In genomic region chr16:87964049-87964448, GRCh38 we compare ENCODE assay signal across 1 cellular context.
TF ChIP-seq lines count a peak whose summit lies in the region.

No MANE protein-coding gene starts in this region.

TF ChIP-seq in HepG2, 621 proteins besides CTCF, POLR2A, EP300 and RAD21:
- TF ChIP-seq, protein P1, sequence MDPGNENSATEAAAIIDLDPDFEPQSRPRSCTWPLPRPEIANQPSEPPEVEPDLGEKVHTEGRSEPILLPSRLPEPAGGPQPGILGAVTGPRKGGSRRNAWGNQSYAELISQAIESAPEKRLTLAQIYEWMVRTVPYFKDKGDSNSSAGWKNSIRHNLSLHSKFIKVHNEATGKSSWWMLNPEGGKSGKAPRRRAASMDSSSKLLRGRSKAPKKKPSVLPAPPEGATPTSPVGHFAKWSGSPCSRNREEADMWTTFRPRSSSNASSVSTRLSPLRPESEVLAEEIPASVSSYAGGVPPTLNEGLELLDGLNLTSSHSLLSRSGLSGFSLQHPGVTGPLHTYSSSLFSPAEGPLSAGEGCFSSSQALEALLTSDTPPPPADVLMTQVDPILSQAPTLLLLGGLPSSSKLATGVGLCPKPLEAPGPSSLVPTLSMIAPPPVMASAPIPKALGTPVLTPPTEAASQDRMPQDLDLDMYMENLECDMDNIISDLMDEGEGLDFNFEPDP (CRISPR knock-in tag; conservative IDR thresholded peaks at IDR 0.05) = no peak
- TF ChIP-seq ZNF543 (CRISPR knock-in tag; IDR thresholded peaks at IDR 0.05) = no peak
